ENCODE assay signal across 8 cellular contexts in the genomic region with DNA sequence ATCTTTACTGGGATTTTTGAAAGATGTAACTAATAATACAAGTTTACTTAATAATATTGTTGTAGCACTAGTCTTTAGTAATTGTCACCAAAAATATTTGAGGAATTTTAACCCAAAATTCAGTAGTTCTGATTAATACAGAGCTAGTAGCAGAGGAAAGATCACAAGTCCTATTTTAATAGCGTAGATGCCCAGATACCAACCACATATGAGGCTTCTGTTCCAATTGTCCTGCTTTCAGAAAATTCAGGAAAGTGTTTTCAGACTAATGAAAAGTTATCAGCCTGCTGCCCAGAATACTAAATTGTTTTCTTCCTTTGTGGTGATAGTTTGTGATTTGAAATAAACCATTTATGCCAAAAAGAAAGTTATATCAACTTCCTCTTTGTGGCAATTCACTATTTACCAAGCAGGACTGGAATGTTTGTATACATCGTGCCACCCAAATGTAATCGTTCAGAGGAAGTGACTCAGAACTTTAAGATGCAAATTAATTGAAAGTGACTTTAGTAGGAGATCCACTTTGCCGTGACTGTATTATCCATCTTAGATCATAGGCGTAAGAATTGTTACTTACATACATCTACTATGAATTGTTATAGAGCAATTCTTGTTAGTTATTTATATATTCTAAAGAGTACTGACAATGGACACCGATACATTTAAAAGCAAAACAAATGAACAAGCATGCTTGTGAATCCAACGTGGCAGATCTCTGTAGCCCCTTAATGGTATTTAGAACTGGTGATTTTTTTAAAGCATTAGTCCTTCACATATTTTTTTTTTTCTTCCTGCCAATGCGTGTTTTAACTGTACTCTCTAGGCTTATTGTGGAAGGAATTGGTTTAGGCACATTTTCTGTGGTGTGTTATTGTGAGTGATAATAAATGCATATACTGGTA.
DNase-seq lines count a peak whose midpoint lies in the region; ATAC-seq lines count a peak whose summit lies in the region.

No MANE protein-coding gene starts in this region.

- peaks cover 18% of the 10 kb centered on the region for H3K9me3 ChIP-seq in MG63

- H3K36me3 Mint-ChIP-seq in stimulated activated effector memory CD8-positive, alpha-beta T cell treated with anti-CD3 and anti-CD28 coated beads, Interleukin-12 subunit alpha, Interleukin-12 subunit beta, amount 100 ng/mL, for 72 hours, result no peaks in the 10 kb centered on the region
- H3K36me3 Mint-ChIP-seq in T-cell, result peaks cover 45% of the 10 kb centered on the region

- H3K27ac Mint-ChIP-seq in stimulated activated effector memory CD8-positive, alpha-beta T cell treated with anti-CD3 and anti-CD28 coated beads, Interleukin-12 subunit alpha, Interleukin-12 subunit beta, amount 100 ng/mL, for 72 hours, result no peak overlapping the region
- H3K27ac Mint-ChIP-seq in T-cell, result no peak overlapping the region

- no peak overlapping the region for H3K4me3 Mint-ChIP-seq in stimulated activated effector memory CD8-positive, alpha-beta T cell treated with anti-CD3 and anti-CD28 coated beads, Interleukin-12 subunit alpha, Interleukin-12 subunit beta, amount 100 ng/mL, for 72 hours
- peak overlapping the region in 1 of 3 donors; percentile 13 for H3K4me3 Mint-ChIP-seq in T-cell

- no peaks in the 10 kb centered on the region for H3K27me3 Mint-ChIP-seq in T-cell

- H3K27me3 ChIP-seq in MG63, result no peaks in the 10 kb centered on the region

- H3K4me3 ChIP-seq in MG63, result no peak overlapping the region

- DNase-seq in SIG-M5 treated with dmso at 0.1 percent for 504 hours (lab: John Stamatoyannopoulos, UW; ENCODE audit: unreplicated experiment), result peak; percentile 7
- DNase-seq in SIG-M5 (lab: John Stamatoyannopoulos, UW), result no peak
- DNase-seq in HS-5 (ENCODE audit: low read depth), result peak; percentile 43
- peak; percentile 48 for DNase-seq in amniotic epithelial cell (ENCODE audit: low read depth)
- no peak for DNase-seq in stimulated activated effector memory CD8-positive, alpha-beta T cell treated with anti-CD3 and anti-CD28 coated beads, Interleukin-12 subunit alpha, Interleukin-12 subunit beta, amount 100 ng/mL, for 72 hours (ENCODE audit: low spot score in 2 of 2)
- no peak for DNase-seq in T-cell
- DNase-seq in MG63, result no peak
- DNase-seq in SKM-1 treated with dmso at 0.1 percent for 144 hours (lab: John Stamatoyannopoulos, UW; ENCODE audit: unreplicated experiment), result no peak

- peak; percentile 66 for ATAC-seq in stimulated activated effector memory CD8-positive, alpha-beta T cell treated with anti-CD3 and anti-CD28 coated beads, Interleukin-12 subunit alpha, Interleukin-12 subunit beta, amount 100 ng/mL, for 72 hours
- ATAC-seq in T-cell (replicated peaks in 1 of 4), result no peak

- peaks cover 15% of the 10 kb centered on the region; the same call in 1 of the 2 replicates for H3K36me3 ChIP-seq in MG63

- H3K4me1 Mint-ChIP-seq in stimulated activated effector memory CD8-positive, alpha-beta T cell treated with anti-CD3 and anti-CD28 coated beads, Interleukin-12 subunit alpha, Interleukin-12 subunit beta, amount 100 ng/mL, for 72 hours, result no peaks in the 10 kb centered on the region
- H3K4me1 Mint-ChIP-seq in T-cell, result peaks cover 4 to 9% (median 4%) of the 10 kb centered on the region in 3 donors

- H3K9me3 Mint-ChIP-seq in stimulated activated effector memory CD8-positive, alpha-beta T cell treated with anti-CD3 and anti-CD28 coated beads, Interleukin-12 subunit alpha, Interleukin-12 subunit beta, amount 100 ng/mL, for 72 hours, result no peaks in the 10 kb centered on the region
- H3K9me3 Mint-ChIP-seq in T-cell, result peaks cover 4 to 18% (median 10%) of the 10 kb centered on the region in 3 donors

- CTCF ChIA-PET in T-cell (lab: Charles Lee), result no interaction called here

- POLR2A ChIA-PET in T-cell (lab: Charles Lee), result no interaction called here

Comparison
In these comparisons a context has a peak if more than half of its experiments do, and no peak if none do; other contexts are left out.
1. DNase-seq: peak in SIG-M5 treated with dmso at 0.1 percent for 504 hours (single experiment), HS-5 (single experiment) and amniotic epithelial cell (single experiment); none in SIG-M5 (single experiment), stimulated activated effector memory CD8-positive, alpha-beta T cell treated with anti-CD3 and anti-CD28 coated beads, Interleukin-12 subunit alpha, Interleukin-12 subunit beta, amount 100 ng/mL, for 72 hours (0 of 2), T-cell (0 of 34), MG63 (single experiment) and SKM-1 treated with dmso at 0.1 percent for 144 hours (single experiment).